Comparison of ENCODE assay signal across 1 cellular context in genomic region chr11:15142838-15143237, GRCh38.
TF ChIP-seq lines count a peak whose summit lies in the region.

No MANE protein-coding gene starts in this region.

TF ChIP-seq in GM23338, 12 proteins besides CTCF, POLR2A, EP300 and RAD21 (continued from another document):
- no peak for TF ChIP-seq REST (IDR thresholded peaks at IDR 0.05; ENCODE audit: unreplicated experiment)
